In genomic region chr1:20028125-20028524, GRCh38 we compare ENCODE assay signal across 37 cellular contexts. TPM values are rescaled to one million over a fixed set of nuclear protein-coding genes. Genes with fewer than 3 reads are reported as not detected.
"Had no signal": no experiment of that assay in that cellular context is flagged by ENCODE, and none has a peak within 500 bp of the region (broad histone marks: within the 10 kb centered on the region; RNA-seq: fewer than 3 reads in every experiment).

No MANE protein-coding gene starts in this region.

- H3K27ac ChIP-seq: adrenal gland, ascending aorta, cardiac muscle cell, foreskin keratinocyte, neutrophil, sigmoid colon, uterus, VCaP had no signal

- H3K36me3 Mint-ChIP-seq: activated naive CD8-positive, alpha-beta T cell treated with anti-CD3 and anti-CD28 coated beads for 36 hours; brain; stimulated activated effector memory CD8-positive, alpha-beta T cell treated with anti-CD3 and anti-CD28 coated beads, Interleukin-12 subunit alpha, Interleukin-12 subunit beta, amount 100 ng/mL, for 72 hours; type B pancreatic cell had no signal

- H3K4me3 ChIP-seq: adrenal gland, ascending aorta, cardiac muscle cell, lung, sigmoid colon had no signal

- H3K36me3 ChIP-seq: adrenal gland, ascending aorta, cardiac muscle cell, neutrophil, sigmoid colon, uterus had no signal

- H3K27me3 ChIP-seq: ascending aorta, cardiac muscle cell, sigmoid colon, uterus had no signal

- H3K27me3 Mint-ChIP-seq: progenitor cell of endocrine pancreas had no signal

- DNase-seq: activated CD4-positive, alpha-beta T cell treated with anti-CD3 and anti-CD28 coated beads for 48 hours; activated CD4-positive, alpha-beta T cell treated with anti-CD3 and anti-CD28 coated beads, Interleukin-2, amount 50 U/mL, for 48 hours; activated CD8-positive, alpha-beta memory T cell treated with anti-CD3 and anti-CD28 coated beads for 24 hours; activated effector memory CD4-positive, alpha-beta T cell treated with Interleukin-2 at 50 U/mL for 16 hours; activated naive CD4-positive, alpha-beta T cell treated with anti-CD3 and anti-CD28 coated beads for 36 hours; activated naive CD8-positive, alpha-beta T cell treated with anti-CD3 and anti-CD28 coated beads for 36 hours; adrenal gland; cortex of kidney; effector memory CD8-positive, alpha-beta T cell; foreskin keratinocyte; left colon; mesendoderm; sigmoid colon; small intestine; stimulated activated CD4-positive, alpha-beta T cell treated with anti-CD3 and anti-CD28 coated beads, Interleukin-4, amount 100 ng/mL, for 24 hours; uterus had no signal

- ATAC-seq: activated CD4-positive, CD25-positive, alpha-beta regulatory T cell treated with anti-CD3 and anti-CD28 coated beads, Interleukin-2, amount 50 U/mL, for 24 hours; effector memory CD8-positive, alpha-beta T cell; foreskin keratinocyte; left colon; stimulated activated effector memory CD8-positive, alpha-beta T cell treated with anti-CD3 and anti-CD28 coated beads, Interleukin-12 subunit alpha, Interleukin-12 subunit beta, amount 100 ng/mL, for 72 hours had no signal

- H3K4me3 Mint-ChIP-seq: activated naive CD4-positive, alpha-beta T cell treated with anti-CD3 and anti-CD28 coated beads for 36 hours; activated naive CD8-positive, alpha-beta T cell treated with anti-CD3 and anti-CD28 coated beads for 36 hours; brain; effector memory CD8-positive, alpha-beta T cell; nephron; stimulated activated effector memory CD8-positive, alpha-beta T cell treated with anti-CD3 and anti-CD28 coated beads, Interleukin-12 subunit alpha, Interleukin-12 subunit beta, amount 100 ng/mL, for 72 hours; stimulated activated naive CD8-positive, alpha-beta T cell treated with anti-CD3 and anti-CD28 coated beads, Interleukin-15, Interleukin-2, amounts not matched to agents 100 ng/mL and 50 ng/mL, for 24 hours; type B pancreatic cell had no signal

- H3K9me3 Mint-ChIP-seq: activated naive CD4-positive, alpha-beta T cell treated with anti-CD3 and anti-CD28 coated beads for 36 hours; activated naive CD8-positive, alpha-beta T cell treated with anti-CD3 and anti-CD28 coated beads for 36 hours; effector memory CD8-positive, alpha-beta T cell; stimulated activated effector memory CD8-positive, alpha-beta T cell treated with anti-CD3 and anti-CD28 coated beads, Interleukin-12 subunit alpha, Interleukin-12 subunit beta, amount 100 ng/mL, for 72 hours; stimulated activated naive CD8-positive, alpha-beta T cell treated with anti-CD3 and anti-CD28 coated beads, Interleukin-15, Interleukin-2, amounts not matched to agents 100 ng/mL and 50 ng/mL, for 24 hours had no signal

- H3K9me3 ChIP-seq: adrenal gland, neutrophil, uterus had no signal

- H3K4me1 ChIP-seq: adrenal gland, ascending aorta, foreskin keratinocyte, sigmoid colon, uterus had no signal

- H3K27ac Mint-ChIP-seq: activated naive CD4-positive, alpha-beta T cell treated with anti-CD3 and anti-CD28 coated beads for 36 hours; activated naive CD8-positive, alpha-beta T cell treated with anti-CD3 and anti-CD28 coated beads for 36 hours; brain; effector memory CD8-positive, alpha-beta T cell; nephron; progenitor cell of endocrine pancreas; stimulated activated effector memory CD8-positive, alpha-beta T cell treated with anti-CD3 and anti-CD28 coated beads, Interleukin-12 subunit alpha, Interleukin-12 subunit beta, amount 100 ng/mL, for 72 hours; stimulated activated naive CD8-positive, alpha-beta T cell treated with anti-CD3 and anti-CD28 coated beads, Interleukin-15, Interleukin-2, amounts not matched to agents 100 ng/mL and 50 ng/mL, for 24 hours; type B pancreatic cell had no signal

- FAIRE-seq: endothelial cell of umbilical vein, keratinocyte, small intestine had no signal

- H3K4me1 Mint-ChIP-seq: activated naive CD8-positive, alpha-beta T cell treated with anti-CD3 and anti-CD28 coated beads for 36 hours; brain; nephron; stimulated activated effector memory CD8-positive, alpha-beta T cell treated with anti-CD3 and anti-CD28 coated beads, Interleukin-12 subunit alpha, Interleukin-12 subunit beta, amount 100 ng/mL, for 72 hours had no signal

RNA-seq across cellular contexts. Expression of gene PLA2G5, which starts 41.9 kb away (rescaled TPM):
- total RNA-seq: activated naive CD4-positive, alpha-beta T cell treated with anti-CD3 and anti-CD28 coated beads for 36 hours; activated naive CD8-positive, alpha-beta T cell treated with anti-CD3 and anti-CD28 coated beads for 36 hours; cardiac muscle cell; cerebellum; endothelial cell of umbilical vein; foreskin keratinocyte; mononuclear cell; myocyte; osteocyte; progenitor cell of endocrine pancreas; renal cortical epithelial cell; T-helper 1 cell treated with Interleukin-12 subunit alpha and Interleukin-12 subunit beta and Interleukin-4 antibody, amounts not matched to agents 30 ng/mL and 1 ng/mL, for 36 hours had no signal
- polyA plus RNA-seq: cardiac muscle cell, foreskin keratinocyte had no signal

RNA-seq across cellular contexts. Expression of gene PLA2G2A, which starts 48.7 kb away (rescaled TPM):
- total RNA-seq: activated naive CD4-positive, alpha-beta T cell treated with anti-CD3 and anti-CD28 coated beads for 36 hours; activated naive CD8-positive, alpha-beta T cell treated with anti-CD3 and anti-CD28 coated beads for 36 hours; cardiac muscle cell; cerebellum; endothelial cell of umbilical vein; fibroblast of lung; foreskin keratinocyte; mononuclear cell; myocyte; osteocyte; renal cortical epithelial cell; T-helper 1 cell treated with Interleukin-12 subunit alpha and Interleukin-12 subunit beta and Interleukin-4 antibody, amounts not matched to agents 30 ng/mL and 1 ng/mL, for 36 hours had no signal
- polyA plus RNA-seq: endothelial cell of umbilical vein, fibroblast of lung, foreskin keratinocyte had no signal
